Comparison of ENCODE assay signal across 8 cellular contexts in genomic region chr7:151727579-151728285, GRCh38.
DNase-seq lines count a peak whose midpoint lies in the region; ATAC-seq, FAIRE-seq and TF ChIP-seq lines count a peak whose summit lies in the region.

No MANE protein-coding gene starts in this region.

- TF ChIP-seq RAD21 in GM12878 (IDR thresholded peaks at IDR 0.05; ENCODE audit: insufficient read depth, low read depth, low read length): no peak

- peak; percentile 96 for DNase-seq in GM03348 (ENCODE audit: low spot score)
- DNase-seq in SJSA1 (ENCODE audit: low read depth in 1 of 2, low spot score in 2 of 2): peak; percentile 88 to 97
- DNase-seq in GM12878 (ENCODE audit: low read depth, low spot score): no peak
- DNase-seq in lower lobe of right lung: peak; percentile 67
- peak; percentile 40 to 46 for DNase-seq in stimulated activated CD8-positive, alpha-beta memory T cell treated with anti-CD3 and anti-CD28 coated beads, Interleukin-2, amount 100 ng/mL, for 48 hours (ENCODE audit: low read depth in 2 of 2)
- DNase-seq in NCI-H345 treated with DMSO at 0.1 percent for 48 hours (lab: John Stamatoyannopoulos, UW; ENCODE audit: unreplicated experiment): no peak
- DNase-seq in globus pallidus (ENCODE audit: low spot score): no peak

- POLR2A ChIA-PET in GM12878 (lab: Charles Lee): no interaction called here

- H3K9ac ChIP-seq in GM12878 (ENCODE audit: control insufficient read depth, insufficient read depth, low read length): no peak overlapping the region

- peaks cover 9% of the 10 kb centered on the region; the same call in 1 of the 2 replicates for H3K36me3 ChIP-seq in SJSA1
- no peaks in the 10 kb centered on the region for H3K36me3 ChIP-seq in GM12878 (ENCODE audit: control insufficient read depth in 2 of 2, insufficient read depth in 2 of 2, low read length in 1 of 2)
- no peaks in the 10 kb centered on the region for H3K36me3 ChIP-seq in lower lobe of right lung

- SMC1A ChIA-PET in GM12878 (lab: Charles Lee; ENCODE audit: uncharacterized antibody, unreplicated experiment): no interaction called here

- H3K4me1 ChIP-seq in SJSA1 (replicated peaks): peaks cover 23% of the 10 kb centered on the region
- no peaks in the 10 kb centered on the region; the same call in 1 of the 2 replicates for H3K4me1 ChIP-seq in GM12878 (ENCODE audit: control insufficient read depth, insufficient read depth, low read length)
- H3K4me1 ChIP-seq in lower lobe of right lung: peaks cover 15% of the 10 kb centered on the region

- BruUV-seq in GM12878 (replicated peaks; lab: Mats Ljungman, UMichigan): no TSS peak

- H3K27me3 ChIP-seq in SJSA1 (replicated peaks) (no peaks in the 10 kb centered on the region), GM12878 (replicated peaks in 1 of 2; ENCODE audit: control insufficient read depth in 2 of 2, insufficient read depth in 2 of 2, low read length in 1 of 2) (no peaks in the 10 kb centered on the region; a peak in 1 of 4 replicates), lower lobe of right lung (ENCODE audit: low read depth) (no peaks in the 10 kb centered on the region)

- no peak overlapping the region for H3K4me2 ChIP-seq in GM12878 (ENCODE audit: control insufficient read depth, insufficient read depth)

- ATAC-seq in HG02798 (IDR thresholded peaks at IDR 0.05; ENCODE audit: poor library complexity, unreplicated experiment): peak; percentile 57
- peak; percentile 92 for ATAC-seq in GM12878
- peak; percentile 82 to 84 for ATAC-seq in lower lobe of right lung

- H3K9me3 ChIP-seq in SJSA1 (replicated peaks): no peaks in the 10 kb centered on the region
- no peaks in the 10 kb centered on the region for H3K9me3 ChIP-seq in GM12878 (replicated peaks; ENCODE audit: control insufficient read depth, insufficient read depth, low read length)
- H3K9me3 ChIP-seq in lower lobe of right lung: no peaks in the 10 kb centered on the region

- H2AFZ ChIP-seq in GM12878 (ENCODE audit: control insufficient read depth, low read depth, low read length): peak overlapping the region; percentile 4; the same call in 1 of the 2 replicates

- TF ChIP-seq EP300 in GM12878 (IDR thresholded peaks at IDR 0.05; ENCODE audit: borderline replicate concordance in 1 of 2, control insufficient read depth in 1 of 2, low read depth in 2 of 2, low read length in 2 of 2): no peak

- TF ChIP-seq CTCF in GM12878 (IDR thresholded peaks at IDR 0.05 in 2 of 3, conservative IDR thresholded peaks at IDR 0.05 in 1 of 3; ENCODE audit: control insufficient read depth in 2 of 3, extremely low read depth in 1 of 3, insufficient read depth in 1 of 3, low read depth in 3 of 3, low read length in 3 of 3): 0 out of 6 replicates have a peak, but pooled peaks of 1 of the 3 experiments have one; percentile 4
- TF ChIP-seq CTCF in lower lobe of right lung (IDR thresholded peaks at IDR 0.05): no peak

- no peak for FAIRE-seq in GM12878 (lab: Jason Lieb, UNC)

- CTCF ChIA-PET in GM12878 (lab: Yijun Ruan, JAX): no interaction called here

- in situ Hi-C loops in GM12878 (cut with MboI): no loop called here

- WGBS in GM12878 (ENCODE audit: insufficient coverage, insufficient replicate concordance, low lambda C conversion rate, missing lambda C conversion rate): 14% methylated on average over 16 of the region's 18 CpGs

- H3K79me2 ChIP-seq in GM12878 (ENCODE audit: control insufficient read depth, insufficient read depth, low read length): no peaks in the 10 kb centered on the region

- TF ChIP-seq POLR2A in GM12878 (IDR thresholded peaks at IDR 0.05; ENCODE audit: low read depth, low read length): no peak

- H3K27ac ChIP-seq in SJSA1 (peak overlapping the region; percentile 46), GM12878 (ENCODE audit: control insufficient read depth, insufficient read depth) (no peak overlapping the region), lower lobe of right lung (no peak overlapping the region)

- RAD21 ChIA-PET in GM12878 (lab: Charles Lee; ENCODE audit: unreplicated experiment): interaction anchor here (0.6 kb wide), 1 partner anchor 1242 kb away, joined by 3 read pairs; no protein-coding TSS in a partner anchor

- no peaks in the 10 kb centered on the region for H4K20me1 ChIP-seq in GM12878 (ENCODE audit: control insufficient read depth, insufficient read depth)

- H3K4me3 ChIP-seq in SJSA1 (no peak overlapping the region), GM12878 (no peak overlapping the region), lower lobe of right lung (no peak overlapping the region)

- intact Hi-C loops in GM12878 (cut with micrococcal nuclease; ENCODE audit: unreplicated experiment) (no loop called here), lower lobe of right lung (cut with DNase I) (no loop called here)

TF ChIP-seq in GM12878, 131 proteins besides CTCF, POLR2A, EP300 and RAD21 (continues in another document):
- TF ChIP-seq SKIL (IDR thresholded peaks at IDR 0.05; ENCODE audit: low read depth, poor library complexity, severe bottlenecking): no peak
- TF ChIP-seq SUZ12 (IDR thresholded peaks at IDR 0.05; ENCODE audit: unreplicated experiment): no peak
- no peak for TF ChIP-seq MYC (IDR thresholded peaks at IDR 0.05; ENCODE audit: insufficient read depth, insufficient read length, insufficient replicate concordance, low read length, severe bottlenecking)
- no peak for TF ChIP-seq ZNF274 (IDR thresholded peaks at IDR 0.05; ENCODE audit: insufficient read depth, insufficient read length)
- no peak for TF ChIP-seq ETV6 (conservative IDR thresholded peaks at IDR 0.05 in 1 of 2, IDR thresholded peaks at IDR 0.05 in 1 of 2; ENCODE audit: borderline replicate concordance in 1 of 2, low read depth in 1 of 2)
- TF ChIP-seq SMAD5 (IDR thresholded peaks at IDR 0.05; ENCODE audit: low read depth): no peak
- TF ChIP-seq BMI1 (IDR thresholded peaks at IDR 0.05; ENCODE audit: borderline replicate concordance): no peak
- no peak for TF ChIP-seq ASH2L (IDR thresholded peaks at IDR 0.05; ENCODE audit: borderline replicate concordance, low read depth)
- TF ChIP-seq ATF3 (IDR thresholded peaks at IDR 0.05; ENCODE audit: borderline replicate concordance, extremely low read depth, low read depth, low read length): no peak
- no peak for TF ChIP-seq ZBED1 (IDR thresholded peaks at IDR 0.05; ENCODE audit: borderline replicate concordance)
- no peak for TF ChIP-seq ZBTB11 (CRISPR knock-in tag; IDR thresholded peaks at IDR 0.05)
- TF ChIP-seq SIN3A (IDR thresholded peaks at IDR 0.05; ENCODE audit: low read depth, low read length): no peak
- no peak for TF ChIP-seq BCL11A (IDR thresholded peaks at IDR 0.05; ENCODE audit: low read depth, low read length)
- TF ChIP-seq ZNF217 (IDR thresholded peaks at IDR 0.05): no peak
- TF ChIP-seq RB1 (IDR thresholded peaks at IDR 0.05; ENCODE audit: borderline replicate concordance): no peak
- TF ChIP-seq ZNF207 (IDR thresholded peaks at IDR 0.05; ENCODE audit: borderline replicate concordance): no peak
- no peak for TF ChIP-seq KLF5 (IDR thresholded peaks at IDR 0.05; ENCODE audit: partially characterized antibody)

Comparison
In these comparisons a context has a peak if more than half of its experiments do, and no peak if none do; other contexts are left out.
1. DNase-seq: peak in GM03348 (single experiment), SJSA1 (2 of 2), lower lobe of right lung (single experiment) and stimulated activated CD8-positive, alpha-beta memory T cell treated with anti-CD3 and anti-CD28 coated beads, Interleukin-2, amount 100 ng/mL, for 48 hours (2 of 2); none in GM12878 (single experiment), NCI-H345 treated with DMSO at 0.1 percent for 48 hours (single experiment) and globus pallidus (single experiment).
2. Peak in every context shown above with its lines, with median percentiles within 50 percentile points of each other: ATAC-seq.